In the genomic region with DNA sequence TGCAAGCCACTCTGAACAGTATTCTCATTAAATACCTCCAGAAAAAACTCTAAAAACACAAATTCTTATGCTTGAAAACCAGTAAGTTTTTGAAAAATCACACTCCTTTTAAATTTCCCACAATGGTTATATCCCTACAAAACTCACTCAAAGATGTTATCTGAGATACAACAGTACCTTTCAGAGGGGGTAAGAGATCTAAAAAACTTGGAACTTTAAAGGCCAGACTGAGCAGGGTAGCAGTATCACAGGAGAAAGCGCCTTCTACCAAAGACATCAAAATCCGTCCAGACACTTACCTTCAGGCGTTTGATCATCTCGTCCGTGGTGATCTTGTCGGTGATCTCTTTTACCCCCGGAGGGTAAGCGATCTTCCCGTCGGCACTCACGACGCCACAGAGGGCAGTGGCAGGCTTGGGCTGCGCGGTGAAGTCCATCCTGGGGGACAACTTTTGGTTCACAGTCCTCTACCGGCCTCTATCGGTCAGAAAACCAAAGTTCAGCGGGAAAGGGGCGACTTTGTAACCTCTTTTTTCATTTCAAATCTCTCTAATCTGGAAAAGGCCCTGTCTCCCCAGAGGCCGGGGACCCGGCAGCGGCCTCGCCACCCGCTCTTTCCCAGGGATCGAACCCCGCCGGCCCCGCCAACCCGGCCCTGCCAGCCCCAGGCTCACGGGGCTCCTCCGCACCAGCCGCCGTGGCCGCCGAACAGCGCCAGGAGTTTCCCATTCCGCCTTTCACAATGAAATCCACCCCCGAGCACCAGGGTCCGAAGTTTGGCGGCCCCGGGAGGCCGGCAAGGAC, we compare ENCODE assay signal across 8 cellular contexts. TPM values are rescaled to one million over a fixed set of nuclear protein-coding genes. Genes with fewer than 3 reads are reported as not detected.
DNase-seq lines count a peak whose midpoint lies in the region; ATAC-seq and TF ChIP-seq lines count a peak whose summit lies in the region.

No MANE protein-coding gene starts in this region.

- no peak for TF ChIP-seq POLR2A in ovary (IDR thresholded peaks at IDR 0.05)

- H3K36me3 ChIP-seq in SU-DHL-6 (ENCODE audit: low read length) (peaks cover 13% of the 10 kb centered on the region; the same call in 1 of the 2 replicates), adipocyte (ENCODE audit: control insufficient read depth, insufficient read depth, low read length, severe bottlenecking) (peaks cover 25% of the 10 kb centered on the region), cardiac muscle cell (no peaks in the 10 kb centered on the region), ovary (no peaks in the 10 kb centered on the region), thymus (ENCODE audit: control insufficient read depth, insufficient read depth) (peaks cover 16% of the 10 kb centered on the region)

- H3K9me2 ChIP-seq in SU-DHL-6 (replicated peaks; ENCODE audit: insufficient read depth, low read length), result no peaks in the 10 kb centered on the region

- no peaks in the 10 kb centered on the region for H3K9me3 ChIP-seq in SU-DHL-6 (ENCODE audit: insufficient read depth, low read length)
- no peaks in the 10 kb centered on the region for H3K9me3 ChIP-seq in adipocyte (ENCODE audit: control insufficient read depth, low read length)
- no peaks in the 10 kb centered on the region for H3K9me3 ChIP-seq in cardiac muscle cell (ENCODE audit: low read depth)
- H3K9me3 ChIP-seq in ovary, result no peaks in the 10 kb centered on the region
- no peaks in the 10 kb centered on the region for H3K9me3 ChIP-seq in thymus (ENCODE audit: control insufficient read depth)

- peak; percentile 35 for ATAC-seq in HG02571 (IDR thresholded peaks at IDR 0.05; ENCODE audit: unreplicated experiment)

- H4K20me1 ChIP-seq in SU-DHL-6 (ENCODE audit: low read depth, low read length), result peaks cover 3% of the 10 kb centered on the region; the same call in 1 of the 2 replicates

- H3K9ac ChIP-seq in SU-DHL-6 (ENCODE audit: low read length) (peak overlapping the region; percentile 99), adipocyte (ENCODE audit: low read length) (peak overlapping the region; percentile 98)

- H3K4me3 ChIP-seq in SU-DHL-6 (ENCODE audit: insufficient read depth, low read length, poor library complexity, severe bottlenecking), result peak overlapping the region; percentile 95
- H3K4me3 ChIP-seq in adipocyte (ENCODE audit: low read length), result peak overlapping the region; percentile 90
- H3K4me3 ChIP-seq in cardiac muscle cell, result peak overlapping the region; percentile 95
- H3K4me3 ChIP-seq in ovary, result peak overlapping the region; percentile 95
- peak overlapping the region; percentile 99 for H3K4me3 ChIP-seq in thymus (ENCODE audit: low read length)

- TF ChIP-seq EP300 in ovary (IDR thresholded peaks at IDR 0.05), result no peak

- WGBS in ovary, 3 donors, result 1 to 2% (median 1%) methylated on average over 40 to 41 of the region's 41 CpGs
- WGBS in thymus, result 2% methylated on average over 41 of the region's 41 CpGs

- H3K4me1 ChIP-seq in adipocyte (ENCODE audit: control insufficient read depth, insufficient read depth, low read length) (peaks cover 15% of the 10 kb centered on the region), cardiac muscle cell (ENCODE audit: low read depth) (peaks cover 8% of the 10 kb centered on the region), ovary (ENCODE audit: insufficient read depth) (peaks cover 2% of the 10 kb centered on the region), thymus (ENCODE audit: control insufficient read depth, insufficient read depth, low read length) (peaks cover 4% of the 10 kb centered on the region)

- intact Hi-C loops in ovary (cut with DNase I), result loop anchor here (1.0 to 10.0 kb wide), 8 partner anchors 80 to 508 kb away; a partner anchor contains a TSS

- H3K27me3 ChIP-seq in SU-DHL-6 (ENCODE audit: low read length) (no peaks in the 10 kb centered on the region), adipocyte (replicated peaks; ENCODE audit: control insufficient read depth, insufficient read depth, low read length) (no peaks in the 10 kb centered on the region), cardiac muscle cell (no peaks in the 10 kb centered on the region), ovary (no peaks in the 10 kb centered on the region), thymus (ENCODE audit: control insufficient read depth, insufficient read depth) (no peaks in the 10 kb centered on the region)

- H3K79me2 ChIP-seq in SU-DHL-6 (ENCODE audit: insufficient read depth, low read length), result peaks cover 59% of the 10 kb centered on the region

- H3K4me2 ChIP-seq in SU-DHL-6 (ENCODE audit: low read depth, low read length, poor library complexity, severe bottlenecking), result peak overlapping the region; percentile 92

- TF ChIP-seq CTCF in SU-DHL-6 (IDR thresholded peaks at IDR 0.05; ENCODE audit: insufficient read depth, low read length, poor library complexity, severe bottlenecking), result peak; percentile 71
- TF ChIP-seq CTCF in cardiac muscle cell (IDR thresholded peaks at IDR 0.05; ENCODE audit: low read depth, low read length), result peak; percentile 87
- TF ChIP-seq CTCF in ovary (IDR thresholded peaks at IDR 0.05), result peak; percentile 69 to 84 (median 82)

- H3K27ac ChIP-seq in SU-DHL-6 (ENCODE audit: low read depth, low read length), result peak overlapping the region; percentile 79
- peak overlapping the region; percentile 95 for H3K27ac ChIP-seq in cardiac muscle cell
- H3K27ac ChIP-seq in ovary, result peak overlapping the region; percentile 90 to 91
- H3K27ac ChIP-seq in thymus (ENCODE audit: low read depth), result peak overlapping the region; percentile 98

- DNase-seq in EH (ENCODE audit: low read depth) (peak; percentile 84), NCI-H1105 (lab: John Stamatoyannopoulos, UW) (peak; percentile 25), adipocyte (ENCODE audit: low read depth) (peak; percentile 95), cardiac muscle cell (ENCODE audit: low read depth in 1 of 2, low spot score in 1 of 2) (peak; percentile 82 to 86), ovary (peak; percentile 68 to 81 (median 76))

- peaks cover 14% of the 10 kb centered on the region; the same call in 1 of the 2 replicates for H3F3A ChIP-seq in SU-DHL-6 (ENCODE audit: insufficient read depth)

- H2AFZ ChIP-seq in SU-DHL-6 (ENCODE audit: low read depth, low read length, severe bottlenecking), result peak overlapping the region; percentile 37

RNA-seq across cellular contexts. Expression of a gene that starts 1.4 kb away (rescaled TPM):
- 27.3 and 37.8 TPM in 2 replicates for total RNA-seq in cardiac muscle cell
- polyA plus RNA-seq in cardiac muscle cell, result 19.2 and 39.5 TPM in 2 replicates
- total RNA-seq in ovary, result 10 to 100 TPM; 47.3 to 68.8 (median 64.7) TPM
- polyA plus RNA-seq in ovary, result 10 to 100 TPM; 20.9 to 29.7 TPM
- polyA plus RNA-seq in thymus, result 40.0 TPM

Comparison
In these comparisons a context has a peak if more than half of its experiments do, and no peak if none do; other contexts are left out.
1. Peak in every context shown above with its lines: DNase-seq, ATAC-seq, H3K4me3 ChIP-seq and H3K27ac ChIP-seq.
2. DNase-seq: peak in every context shown above with its lines; median percentile 95 in adipocyte; 84 in EH; 84 in cardiac muscle cell; 76 in ovary; 25 in NCI-H1105.